8 cellular contexts compared by ENCODE assay signal in genomic region chr16:84730406-84731106, GRCh38. TPM values are rescaled to one million over a fixed set of nuclear protein-coding genes. Genes with fewer than 3 reads are reported as not detected.
A peak's percentile ranks its signal among the peaks of the same experiment; 100 is the strongest.
DNase-seq lines count a peak whose midpoint lies in the region; ATAC-seq and TF ChIP-seq lines count a peak whose summit lies in the region.

No MANE protein-coding gene starts in this region.

- H3K27ac ChIP-seq in HL-60 (replicated peaks) (peak overlapping the region; percentile 60), lower lobe of right lung (peak overlapping the region; percentile 61), upper lobe of left lung (peak overlapping the region; percentile 55 to 83 (median 74))

- ATAC-seq in lower lobe of right lung (peak; percentile 83 to 95), upper lobe of left lung (ENCODE audit: low FRiP score in 2 of 2) (peak; percentile 87 to 92), GM19467 (IDR thresholded peaks at IDR 0.05; ENCODE audit: unreplicated experiment) (no peak)

- H3K36me3 ChIP-seq in lower lobe of right lung = peaks cover 12% of the 10 kb centered on the region
- H3K36me3 ChIP-seq in upper lobe of left lung = peaks cover 0 to 10% (median 0%) of the 10 kb centered on the region in 4 donors

- TF ChIP-seq EP300 in upper lobe of left lung (IDR thresholded peaks at IDR 0.05) = no peak

- TF ChIP-seq POLR2A in upper lobe of left lung (IDR thresholded peaks at IDR 0.05) = peak in 1 of 4 donors; percentile 37

- H3K9me3 ChIP-seq in lower lobe of right lung (no peaks in the 10 kb centered on the region), upper lobe of left lung (no peaks in the 10 kb centered on the region)

- H3K4me3 ChIP-seq in HL-60 (replicated peaks; ENCODE audit: insufficient read depth, low read length) (no peak overlapping the region), lower lobe of right lung (peak overlapping the region; percentile 15), upper lobe of left lung (peak overlapping the region in 1 of 4 donors; percentile 19)

- DNase-seq in AG09319 (ENCODE audit: extremely low read depth, low read depth) = peak; percentile 67
- DNase-seq in GM10266 (ENCODE audit: extremely low spot score) = peak; percentile 50
- DNase-seq in HL-60 (ENCODE audit: low read depth in 1 of 2, low spot score in 1 of 2) = peak in 1 of 2 experiments; percentile 72
- DNase-seq in SK-MEL-5 (ENCODE audit: low read depth, low spot score) = peak; percentile 79
- peak; percentile 92 for DNase-seq in dermis blood vessel endothelial cell
- DNase-seq in lower lobe of right lung = peak; percentile 70
- peak in 1 of 2 donors; percentile 90 for DNase-seq in upper lobe of left lung

- in situ Hi-C loops in SK-MEL-5 (cut with HindIII; ENCODE audit: low pct_unique_long_range_greater_than_20kb, low sequenced_read_pairs) = no loop called here

- TF ChIP-seq CTCF in AG09319 (IDR thresholded peaks at IDR 0.05; ENCODE audit: low read depth, low read length) = no peak
- no peak for TF ChIP-seq CTCF in GM10266 (IDR thresholded peaks at IDR 0.05; ENCODE audit: control insufficient read depth, insufficient read depth, low read depth, missing control alignments)
- no peak for TF ChIP-seq CTCF in HL-60 (IDR thresholded peaks at IDR 0.05; ENCODE audit: insufficient read depth, low read length)
- TF ChIP-seq CTCF in lower lobe of right lung (IDR thresholded peaks at IDR 0.05) = no peak
- TF ChIP-seq CTCF in upper lobe of left lung (IDR thresholded peaks at IDR 0.05) = no peak

- intact Hi-C loops in lower lobe of right lung (cut with DNase I) = no loop called here

- H3K27me3 ChIP-seq in HL-60 (ENCODE audit: insufficient read depth, poor library complexity, severe bottlenecking) (no peaks in the 10 kb centered on the region), lower lobe of right lung (ENCODE audit: low read depth) (no peaks in the 10 kb centered on the region), upper lobe of left lung (no peaks in the 10 kb centered on the region)

- 20 to 26% methylated on average over 9 of the region's 9 CpGs for WGBS in upper lobe of left lung, 2 donors

- H3K4me1 ChIP-seq in lower lobe of right lung (peaks cover 38% of the 10 kb centered on the region), upper lobe of left lung (peaks cover 26 to 64% (median 30%) of the 10 kb centered on the region in 4 donors)

RNA-seq across cellular contexts. Expression of gene USP10, which starts 30.8 kb away (rescaled TPM):
- total RNA-seq in SK-MEL-5 (2014; rRNA removed; shearing (Covaris generic)) = 41.1 and 46.8 TPM in 2 replicates
- polyA plus RNA-seq in SK-MEL-5 (2015; cell fraction: cytosol; rRNA removed) = 69.0 and 76.8 TPM in 2 replicates
- polyA plus RNA-seq in SK-MEL-5 (2015; cell fraction: nucleus; rRNA removed) = 73.2 and 74.1 TPM in 2 replicates
- 32.7 and 70.7 TPM in 2 replicates for total RNA-seq in dermis blood vessel endothelial cell
- total RNA-seq in lower lobe of right lung = 62.7 TPM
- 10 to 100 TPM; 40.9 to 64.7 (median 51.5) TPM for total RNA-seq in upper lobe of left lung
